In the genomic region with DNA sequence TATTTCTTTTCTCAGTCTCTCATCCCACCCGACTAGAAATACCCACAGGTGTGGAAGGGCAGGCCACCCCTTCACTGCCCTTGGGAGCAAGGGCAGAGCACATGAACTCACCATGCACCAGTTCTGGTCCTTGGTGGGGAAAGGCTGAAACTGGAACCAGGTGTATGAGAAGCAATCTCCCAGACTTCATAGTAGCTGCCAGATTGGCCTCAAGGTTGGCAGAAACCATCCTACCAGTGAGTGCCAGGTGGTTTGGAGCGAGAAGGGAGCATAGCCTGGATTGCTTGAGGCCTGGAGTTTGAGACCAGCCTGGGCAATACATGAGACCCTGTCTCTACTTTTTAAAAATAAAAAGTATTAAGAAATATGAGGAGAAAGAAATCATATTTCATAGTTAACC, we compare ENCODE assay signal across 6 cellular contexts.
"Had no signal": no experiment of that assay in that cellular context is flagged by ENCODE, and none has a peak within 500 bp of the region (broad histone marks: within the 10 kb centered on the region; RNA-seq: fewer than 3 reads in every experiment).

No MANE protein-coding gene starts in this region.

- DNase-seq: H9, HCEC 1CT, IMR-90, KG1 had no signal

- H3K4me3 ChIP-seq: GM23338, K562 had no signal

- ATAC-seq: GM23338, K562 had no signal
